Comparison of ENCODE assay signal across 1 cellular context in the genomic region with DNA sequence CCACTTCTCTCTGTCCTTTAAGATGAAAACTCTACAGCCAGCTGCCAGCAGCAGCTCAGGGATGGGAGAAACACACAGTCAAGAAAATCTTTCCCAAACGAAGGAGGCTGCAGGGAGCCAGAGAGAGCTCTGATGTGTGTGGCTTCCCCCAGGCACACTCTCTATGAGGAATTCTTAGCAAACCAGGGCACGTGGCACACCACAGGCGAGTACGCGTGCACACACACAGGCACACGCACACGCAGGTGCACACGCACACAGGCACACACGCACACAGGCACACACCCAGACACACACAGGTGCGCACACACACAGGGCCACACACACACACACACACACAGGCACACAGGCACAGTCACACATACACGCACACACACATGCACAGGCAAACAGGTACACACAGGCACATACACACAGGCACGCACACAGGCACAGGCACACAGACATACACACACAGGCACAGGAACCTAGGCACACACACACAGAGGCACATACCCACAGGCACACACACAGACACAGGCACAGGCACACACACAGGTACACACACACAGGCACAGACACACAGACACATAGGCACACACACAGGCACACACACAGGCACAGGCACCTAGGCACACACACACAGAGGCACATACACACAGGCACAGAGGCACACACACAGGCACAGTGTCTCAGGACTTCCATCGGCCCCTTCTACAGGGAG.
TF ChIP-seq lines count a peak whose summit lies in the region.

No MANE protein-coding gene starts in this region.

TF ChIP-seq in HEK293, 187 proteins besides CTCF, POLR2A, EP300 and RAD21 (continued from another document and continues in another):
- TF ChIP-seq, protein P1, sequence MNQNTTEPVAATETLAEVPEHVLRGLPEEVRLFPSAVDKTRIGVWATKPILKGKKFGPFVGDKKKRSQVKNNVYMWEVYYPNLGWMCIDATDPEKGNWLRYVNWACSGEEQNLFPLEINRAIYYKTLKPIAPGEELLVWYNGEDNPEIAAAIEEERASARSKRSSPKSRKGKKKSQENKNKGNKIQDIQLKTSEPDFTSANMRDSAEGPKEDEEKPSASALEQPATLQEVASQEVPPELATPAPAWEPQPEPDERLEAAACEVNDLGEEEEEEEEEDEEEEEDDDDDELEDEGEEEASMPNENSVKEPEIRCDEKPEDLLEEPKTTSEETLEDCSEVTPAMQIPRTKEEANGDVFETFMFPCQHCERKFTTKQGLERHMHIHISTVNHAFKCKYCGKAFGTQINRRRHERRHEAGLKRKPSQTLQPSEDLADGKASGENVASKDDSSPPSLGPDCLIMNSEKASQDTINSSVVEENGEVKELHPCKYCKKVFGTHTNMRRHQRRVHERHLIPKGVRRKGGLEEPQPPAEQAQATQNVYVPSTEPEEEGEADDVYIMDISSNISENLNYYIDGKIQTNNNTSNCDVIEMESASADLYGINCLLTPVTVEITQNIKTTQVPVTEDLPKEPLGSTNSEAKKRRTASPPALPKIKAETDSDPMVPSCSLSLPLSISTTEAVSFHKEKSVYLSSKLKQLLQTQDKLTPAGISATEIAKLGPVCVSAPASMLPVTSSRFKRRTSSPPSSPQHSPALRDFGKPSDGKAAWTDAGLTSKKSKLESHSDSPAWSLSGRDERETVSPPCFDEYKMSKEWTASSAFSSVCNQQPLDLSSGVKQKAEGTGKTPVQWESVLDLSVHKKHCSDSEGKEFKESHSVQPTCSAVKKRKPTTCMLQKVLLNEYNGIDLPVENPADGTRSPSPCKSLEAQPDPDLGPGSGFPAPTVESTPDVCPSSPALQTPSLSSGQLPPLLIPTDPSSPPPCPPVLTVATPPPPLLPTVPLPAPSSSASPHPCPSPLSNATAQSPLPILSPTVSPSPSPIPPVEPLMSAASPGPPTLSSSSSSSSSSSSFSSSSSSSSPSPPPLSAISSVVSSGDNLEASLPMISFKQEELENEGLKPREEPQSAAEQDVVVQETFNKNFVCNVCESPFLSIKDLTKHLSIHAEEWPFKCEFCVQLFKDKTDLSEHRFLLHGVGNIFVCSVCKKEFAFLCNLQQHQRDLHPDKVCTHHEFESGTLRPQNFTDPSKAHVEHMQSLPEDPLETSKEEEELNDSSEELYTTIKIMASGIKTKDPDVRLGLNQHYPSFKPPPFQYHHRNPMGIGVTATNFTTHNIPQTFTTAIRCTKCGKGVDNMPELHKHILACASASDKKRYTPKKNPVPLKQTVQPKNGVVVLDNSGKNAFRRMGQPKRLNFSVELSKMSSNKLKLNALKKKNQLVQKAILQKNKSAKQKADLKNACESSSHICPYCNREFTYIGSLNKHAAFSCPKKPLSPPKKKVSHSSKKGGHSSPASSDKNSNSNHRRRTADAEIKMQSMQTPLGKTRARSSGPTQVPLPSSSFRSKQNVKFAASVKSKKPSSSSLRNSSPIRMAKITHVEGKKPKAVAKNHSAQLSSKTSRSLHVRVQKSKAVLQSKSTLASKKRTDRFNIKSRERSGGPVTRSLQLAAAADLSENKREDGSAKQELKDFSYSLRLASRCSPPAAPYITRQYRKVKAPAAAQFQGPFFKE (tag by site-specific recombination; IDR thresholded peaks at IDR 0.05; ENCODE audit: borderline replicate concordance), result peak; percentile 70; the same call in 1 of the 2 replicates
- TF ChIP-seq, protein P2, sequence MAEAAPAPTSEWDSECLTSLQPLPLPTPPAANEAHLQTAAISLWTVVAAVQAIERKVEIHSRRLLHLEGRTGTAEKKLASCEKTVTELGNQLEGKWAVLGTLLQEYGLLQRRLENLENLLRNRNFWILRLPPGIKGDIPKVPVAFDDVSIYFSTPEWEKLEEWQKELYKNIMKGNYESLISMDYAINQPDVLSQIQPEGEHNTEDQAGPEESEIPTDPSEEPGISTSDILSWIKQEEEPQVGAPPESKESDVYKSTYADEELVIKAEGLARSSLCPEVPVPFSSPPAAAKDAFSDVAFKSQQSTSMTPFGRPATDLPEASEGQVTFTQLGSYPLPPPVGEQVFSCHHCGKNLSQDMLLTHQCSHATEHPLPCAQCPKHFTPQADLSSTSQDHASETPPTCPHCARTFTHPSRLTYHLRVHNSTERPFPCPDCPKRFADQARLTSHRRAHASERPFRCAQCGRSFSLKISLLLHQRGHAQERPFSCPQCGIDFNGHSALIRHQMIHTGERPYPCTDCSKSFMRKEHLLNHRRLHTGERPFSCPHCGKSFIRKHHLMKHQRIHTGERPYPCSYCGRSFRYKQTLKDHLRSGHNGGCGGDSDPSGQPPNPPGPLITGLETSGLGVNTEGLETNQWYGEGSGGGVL (tag by site-specific recombination; IDR thresholded peaks at IDR 0.05), result peak; percentile 45
- peak; percentile 28; the same call in 1 of the 2 replicates for TF ChIP-seq ZBTB48 (tag by site-specific recombination; IDR thresholded peaks at IDR 0.05)
- TF ChIP-seq ZNF416 (tag by site-specific recombination; IDR thresholded peaks at IDR 0.05), result no peak
- TF ChIP-seq ZNF747 (tag by site-specific recombination; IDR thresholded peaks at IDR 0.05), result no peak
- peak; percentile 51; the same call in 1 of the 2 replicates for TF ChIP-seq SALL2 (tag by site-specific recombination; IDR thresholded peaks at IDR 0.05; ENCODE audit: borderline replicate concordance)
- TF ChIP-seq ZNF843 (tag by site-specific recombination; IDR thresholded peaks at IDR 0.05), result no peak
- peak; percentile 94; the same call in 1 of the 2 replicates for TF ChIP-seq ZNF521 (tag by site-specific recombination; IDR thresholded peaks at IDR 0.05)
- no peak for TF ChIP-seq ZNF629 (tag by site-specific recombination; IDR thresholded peaks at IDR 0.05)
- peak; percentile 60; the same call in 1 of the 2 replicates for TF ChIP-seq ZNF248 (tag by site-specific recombination; IDR thresholded peaks at IDR 0.05)
- TF ChIP-seq ZNF768 (tag by site-specific recombination; IDR thresholded peaks at IDR 0.05), result no peak
- TF ChIP-seq, protein P3, sequence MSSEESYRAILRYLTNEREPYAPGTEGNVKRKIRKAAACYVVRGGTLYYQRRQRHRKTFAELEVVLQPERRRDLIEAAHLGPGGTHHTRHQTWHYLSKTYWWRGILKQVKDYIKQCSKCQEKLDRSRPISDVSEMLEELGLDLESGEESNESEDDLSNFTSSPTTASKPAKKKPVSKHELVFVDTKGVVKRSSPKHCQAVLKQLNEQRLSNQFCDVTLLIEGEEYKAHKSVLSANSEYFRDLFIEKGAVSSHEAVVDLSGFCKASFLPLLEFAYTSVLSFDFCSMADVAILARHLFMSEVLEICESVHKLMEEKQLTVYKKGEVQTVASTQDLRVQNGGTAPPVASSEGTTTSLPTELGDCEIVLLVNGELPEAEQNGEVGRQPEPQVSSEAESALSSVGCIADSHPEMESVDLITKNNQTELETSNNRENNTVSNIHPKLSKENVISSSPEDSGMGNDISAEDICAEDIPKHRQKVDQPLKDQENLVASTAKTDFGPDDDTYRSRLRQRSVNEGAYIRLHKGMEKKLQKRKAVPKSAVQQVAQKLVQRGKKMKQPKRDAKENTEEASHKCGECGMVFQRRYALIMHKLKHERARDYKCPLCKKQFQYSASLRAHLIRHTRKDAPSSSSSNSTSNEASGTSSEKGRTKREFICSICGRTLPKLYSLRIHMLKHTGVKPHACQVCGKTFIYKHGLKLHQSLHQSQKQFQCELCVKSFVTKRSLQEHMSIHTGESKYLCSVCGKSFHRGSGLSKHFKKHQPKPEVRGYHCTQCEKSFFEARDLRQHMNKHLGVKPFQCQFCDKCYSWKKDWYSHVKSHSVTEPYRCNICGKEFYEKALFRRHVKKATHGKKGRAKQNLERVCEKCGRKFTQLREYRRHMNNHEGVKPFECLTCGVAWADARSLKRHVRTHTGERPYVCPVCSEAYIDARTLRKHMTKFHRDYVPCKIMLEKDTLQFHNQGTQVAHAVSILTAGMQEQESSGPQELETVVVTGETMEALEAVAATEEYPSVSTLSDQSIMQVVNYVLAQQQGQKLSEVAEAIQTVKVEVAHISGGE (tag by site-specific recombination; conservative IDR thresholded peaks at IDR 0.05; ENCODE audit: low read depth), result no peak
- TF ChIP-seq, protein P4, sequence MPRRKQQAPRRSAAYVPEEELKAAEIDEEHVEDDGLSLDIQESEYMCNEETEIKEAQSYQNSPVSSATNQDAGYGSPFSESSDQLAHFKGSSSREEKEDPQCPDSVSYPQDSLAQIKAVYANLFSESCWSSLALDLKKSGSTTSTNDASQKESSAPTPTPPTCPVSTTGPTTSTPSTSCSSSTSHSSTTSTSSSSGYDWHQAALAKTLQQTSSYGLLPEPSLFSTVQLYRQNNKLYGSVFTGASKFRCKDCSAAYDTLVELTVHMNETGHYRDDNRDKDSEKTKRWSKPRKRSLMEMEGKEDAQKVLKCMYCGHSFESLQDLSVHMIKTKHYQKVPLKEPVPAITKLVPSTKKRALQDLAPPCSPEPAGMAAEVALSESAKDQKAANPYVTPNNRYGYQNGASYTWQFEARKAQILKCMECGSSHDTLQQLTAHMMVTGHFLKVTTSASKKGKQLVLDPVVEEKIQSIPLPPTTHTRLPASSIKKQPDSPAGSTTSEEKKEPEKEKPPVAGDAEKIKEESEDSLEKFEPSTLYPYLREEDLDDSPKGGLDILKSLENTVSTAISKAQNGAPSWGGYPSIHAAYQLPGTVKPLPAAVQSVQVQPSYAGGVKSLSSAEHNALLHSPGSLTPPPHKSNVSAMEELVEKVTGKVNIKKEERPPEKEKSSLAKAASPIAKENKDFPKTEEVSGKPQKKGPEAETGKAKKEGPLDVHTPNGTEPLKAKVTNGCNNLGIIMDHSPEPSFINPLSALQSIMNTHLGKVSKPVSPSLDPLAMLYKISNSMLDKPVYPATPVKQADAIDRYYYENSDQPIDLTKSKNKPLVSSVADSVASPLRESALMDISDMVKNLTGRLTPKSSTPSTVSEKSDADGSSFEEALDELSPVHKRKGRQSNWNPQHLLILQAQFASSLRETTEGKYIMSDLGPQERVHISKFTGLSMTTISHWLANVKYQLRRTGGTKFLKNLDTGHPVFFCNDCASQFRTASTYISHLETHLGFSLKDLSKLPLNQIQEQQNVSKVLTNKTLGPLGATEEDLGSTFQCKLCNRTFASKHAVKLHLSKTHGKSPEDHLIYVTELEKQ (tag by site-specific recombination; IDR thresholded peaks at IDR 0.05; ENCODE audit: borderline replicate concordance), result no peak
- TF ChIP-seq KLF16 (tag by site-specific recombination; IDR thresholded peaks at IDR 0.05), result no peak
- TF ChIP-seq, protein P5, sequence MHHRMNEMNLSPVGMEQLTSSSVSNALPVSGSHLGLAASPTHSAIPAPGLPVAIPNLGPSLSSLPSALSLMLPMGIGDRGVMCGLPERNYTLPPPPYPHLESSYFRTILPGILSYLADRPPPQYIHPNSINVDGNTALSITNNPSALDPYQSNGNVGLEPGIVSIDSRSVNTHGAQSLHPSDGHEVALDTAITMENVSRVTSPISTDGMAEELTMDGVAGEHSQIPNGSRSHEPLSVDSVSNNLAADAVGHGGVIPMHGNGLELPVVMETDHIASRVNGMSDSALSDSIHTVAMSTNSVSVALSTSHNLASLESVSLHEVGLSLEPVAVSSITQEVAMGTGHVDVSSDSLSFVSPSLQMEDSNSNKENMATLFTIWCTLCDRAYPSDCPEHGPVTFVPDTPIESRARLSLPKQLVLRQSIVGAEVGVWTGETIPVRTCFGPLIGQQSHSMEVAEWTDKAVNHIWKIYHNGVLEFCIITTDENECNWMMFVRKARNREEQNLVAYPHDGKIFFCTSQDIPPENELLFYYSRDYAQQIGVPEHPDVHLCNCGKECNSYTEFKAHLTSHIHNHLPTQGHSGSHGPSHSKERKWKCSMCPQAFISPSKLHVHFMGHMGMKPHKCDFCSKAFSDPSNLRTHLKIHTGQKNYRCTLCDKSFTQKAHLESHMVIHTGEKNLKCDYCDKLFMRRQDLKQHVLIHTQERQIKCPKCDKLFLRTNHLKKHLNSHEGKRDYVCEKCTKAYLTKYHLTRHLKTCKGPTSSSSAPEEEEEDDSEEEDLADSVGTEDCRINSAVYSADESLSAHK (tag by site-specific recombination; IDR thresholded peaks at IDR 0.05), result no peak
- TF ChIP-seq ZNF473 (tag by site-specific recombination; IDR thresholded peaks at IDR 0.05), result 0 out of 2 replicates have a peak, but pooled peaks have one; percentile 53
- no peak for TF ChIP-seq ZBTB7A (tag by site-specific recombination; IDR thresholded peaks at IDR 0.05; ENCODE audit: low read depth)
- TF ChIP-seq, protein P6, sequence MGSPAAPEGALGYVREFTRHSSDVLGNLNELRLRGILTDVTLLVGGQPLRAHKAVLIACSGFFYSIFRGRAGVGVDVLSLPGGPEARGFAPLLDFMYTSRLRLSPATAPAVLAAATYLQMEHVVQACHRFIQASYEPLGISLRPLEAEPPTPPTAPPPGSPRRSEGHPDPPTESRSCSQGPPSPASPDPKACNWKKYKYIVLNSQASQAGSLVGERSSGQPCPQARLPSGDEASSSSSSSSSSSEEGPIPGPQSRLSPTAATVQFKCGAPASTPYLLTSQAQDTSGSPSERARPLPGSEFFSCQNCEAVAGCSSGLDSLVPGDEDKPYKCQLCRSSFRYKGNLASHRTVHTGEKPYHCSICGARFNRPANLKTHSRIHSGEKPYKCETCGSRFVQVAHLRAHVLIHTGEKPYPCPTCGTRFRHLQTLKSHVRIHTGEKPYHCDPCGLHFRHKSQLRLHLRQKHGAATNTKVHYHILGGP (tag by site-specific recombination; IDR thresholded peaks at IDR 0.05), result peak; percentile 38; the same call in 1 of the 2 replicates
- TF ChIP-seq ZNF404 (tag by site-specific recombination; IDR thresholded peaks at IDR 0.05), result no peak
- no peak for TF ChIP-seq ZNF239 (tag by site-specific recombination; IDR thresholded peaks at IDR 0.05)
- no peak for TF ChIP-seq ZNF621 (tag by site-specific recombination; IDR thresholded peaks at IDR 0.05)
- peak; percentile 71; the same call in 1 of the 2 replicates for TF ChIP-seq ZNF571 (tag by site-specific recombination; IDR thresholded peaks at IDR 0.05)
- TF ChIP-seq, protein P7, sequence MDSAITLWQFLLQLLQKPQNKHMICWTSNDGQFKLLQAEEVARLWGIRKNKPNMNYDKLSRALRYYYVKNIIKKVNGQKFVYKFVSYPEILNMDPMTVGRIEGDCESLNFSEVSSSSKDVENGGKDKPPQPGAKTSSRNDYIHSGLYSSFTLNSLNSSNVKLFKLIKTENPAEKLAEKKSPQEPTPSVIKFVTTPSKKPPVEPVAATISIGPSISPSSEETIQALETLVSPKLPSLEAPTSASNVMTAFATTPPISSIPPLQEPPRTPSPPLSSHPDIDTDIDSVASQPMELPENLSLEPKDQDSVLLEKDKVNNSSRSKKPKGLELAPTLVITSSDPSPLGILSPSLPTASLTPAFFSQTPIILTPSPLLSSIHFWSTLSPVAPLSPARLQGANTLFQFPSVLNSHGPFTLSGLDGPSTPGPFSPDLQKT (IDR thresholded peaks at IDR 0.05; ENCODE audit: borderline replicate concordance, low read depth, low read length), result no peak
- no peak for TF ChIP-seq ZNF140 (tag by site-specific recombination; IDR thresholded peaks at IDR 0.05)
- TF ChIP-seq ZNF585B (tag by site-specific recombination; IDR thresholded peaks at IDR 0.05), result no peak
- no peak for TF ChIP-seq ZNF658 (tag by site-specific recombination; IDR thresholded peaks at IDR 0.05)
- TF ChIP-seq ZNF423 (tag by site-specific recombination; IDR thresholded peaks at IDR 0.05), result no peak
- peak; percentile 81; the same call in 1 of the 2 replicates for TF ChIP-seq ZNF776 (tag by site-specific recombination; IDR thresholded peaks at IDR 0.05; ENCODE audit: borderline replicate concordance)
- TF ChIP-seq, protein P8, sequence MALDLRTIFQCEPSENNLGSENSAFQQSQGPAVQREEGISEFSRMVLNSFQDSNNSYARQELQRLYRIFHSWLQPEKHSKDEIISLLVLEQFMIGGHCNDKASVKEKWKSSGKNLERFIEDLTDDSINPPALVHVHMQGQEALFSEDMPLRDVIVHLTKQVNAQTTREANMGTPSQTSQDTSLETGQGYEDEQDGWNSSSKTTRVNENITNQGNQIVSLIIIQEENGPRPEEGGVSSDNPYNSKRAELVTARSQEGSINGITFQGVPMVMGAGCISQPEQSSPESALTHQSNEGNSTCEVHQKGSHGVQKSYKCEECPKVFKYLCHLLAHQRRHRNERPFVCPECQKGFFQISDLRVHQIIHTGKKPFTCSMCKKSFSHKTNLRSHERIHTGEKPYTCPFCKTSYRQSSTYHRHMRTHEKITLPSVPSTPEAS (tag by site-specific recombination; IDR thresholded peaks at IDR 0.05), result peak; percentile 99
